Comparison of ENCODE assay signal across 26 cellular contexts in genomic region chr6:39073471-39074355, GRCh38. TPM values are rescaled to one million over a fixed set of nuclear protein-coding genes. Genes with fewer than 3 reads are reported as not detected.
DNase-seq lines count a peak whose midpoint lies in the region; ATAC-seq, FAIRE-seq and TF ChIP-seq lines count a peak whose summit lies in the region.
"Had no signal": no experiment of that assay in that cellular context is flagged by ENCODE, and none has a peak within 500 bp of the region (broad histone marks: within the 10 kb centered on the region; RNA-seq: fewer than 3 reads in every experiment).

No MANE protein-coding gene starts in this region.

- no peak overlapping the region for H3K9ac ChIP-seq in K562 (ENCODE audit: insufficient read depth in 1 of 2, low read depth in 2 of 2, low read length in 2 of 2)
- H3K9ac ChIP-seq: KMS-11 had no signal

- H3K36me3 ChIP-seq in right atrium auricular region (no peaks in the 10 kb centered on the region), K562 (ENCODE audit: control insufficient read depth, insufficient read depth, low read length) (no peaks in the 10 kb centered on the region), stomach (no peaks in the 10 kb centered on the region)
- H3K36me3 ChIP-seq: SJSA1 had no signal

- H3K27ac ChIP-seq in right atrium auricular region (no peak overlapping the region), K562 (ENCODE audit: extremely low read depth, low read depth, low read length) (no peak overlapping the region), stomach (no peak overlapping the region)
- H3K27ac ChIP-seq: C4-2B, HL-60, KMS-11, SJSA1 had no signal

- in situ Hi-C loops in K562 (cut with MboI) = no loop called here

- H3K4me1 ChIP-seq in right atrium auricular region = no peaks in the 10 kb centered on the region
- no peaks in the 10 kb centered on the region for H3K4me1 ChIP-seq in K562 (replicated peaks in 1 of 2; ENCODE audit: control insufficient read depth in 2 of 2, insufficient read depth in 2 of 2, low read length in 2 of 2)
- H3K4me1 ChIP-seq in stomach = no peaks in the 10 kb centered on the region
- H3K4me1 ChIP-seq: SJSA1 had no signal

- POLR2A ChIA-PET in K562 (lab: Yijun Ruan, JAX) = no interaction called here

- WGBS in K562 (ENCODE audit: insufficient coverage, low coverage, missing lambda C conversion rate) = 3% methylated on average over 17 of the region's 17 CpGs
- 78 to 90% (median 88%) methylated on average over 17 of the region's 17 CpGs for WGBS in stomach, 5 donors

- no peak for FAIRE-seq in K562 (lab: Jason Lieb, UNC)
- FAIRE-seq: D721Med had no signal

- DNase-seq in Right ventricle myocardium superior (no peak), right atrium auricular region (ENCODE audit: low spot score) (no peak), K562 (ENCODE audit: extremely low read depth in 1 of 4, low spot score in 3 of 4) (no peak), mesenteric fat pad (ENCODE audit: low spot score) (peak; percentile 67), stomach (peak; percentile 21), DMS153 treated with DMSO at 0.1 percent for 48 hours (lab: John Stamatoyannopoulos, UW; ENCODE audit: unreplicated experiment) (no peak)
- no peak for DNase-seq in activated CD4-positive, alpha-beta T cell treated with anti-CD3 and anti-CD28 coated beads, Interleukin-2, amount 50 U/mL, for 4 hours
- DNase-seq: DMS79; GOT3; NCI-H1092 treated with DMSO at 0.1 percent for 48 hours; NCI-H1436 treated with DMSO at 0.1 percent for 48 hours; NCI-H1930; NCI-H2227 treated with DMSO at 0.1 percent for 48 hours; NCI-H510A; NCI-H774; NK-92 treated with Interleukin-12 subunit alpha and Interleukin-12 subunit beta, amount 100 ng/mL, for 24 hours had no signal

- H3K27me3 ChIP-seq in right atrium auricular region (no peaks in the 10 kb centered on the region), K562 (ENCODE audit: control insufficient read depth in 2 of 2, insufficient read depth in 2 of 2, low read length in 2 of 2) (peaks cover 26 to 63% of the 10 kb centered on the region in 2 experiments; a peak in 4 of 5 replicates), stomach (no peaks in the 10 kb centered on the region)

- H3K9me1 ChIP-seq in K562 (ENCODE audit: control insufficient read depth, insufficient read depth, low read length) = no peaks in the 10 kb centered on the region

- H3K9me3 ChIP-seq in right atrium auricular region (no peaks in the 10 kb centered on the region), K562 (replicated peaks; ENCODE audit: control insufficient read depth, insufficient read depth, low read depth, low read length) (no peaks in the 10 kb centered on the region), stomach (no peaks in the 10 kb centered on the region)
- H3K9me3 ChIP-seq: SJSA1 had no signal

- ATAC-seq in Right ventricle myocardium superior (ENCODE audit: poor library complexity) = peak; percentile 25
- peak; percentile 64 for ATAC-seq in K562
- no peak for ATAC-seq in GM21526 (IDR thresholded peaks at IDR 0.05; ENCODE audit: low FRiP score, unreplicated experiment)
- ATAC-seq: HCT116 had no signal

- no peak overlapping the region for H3K4me3 ChIP-seq in right atrium auricular region
- no peak overlapping the region for H3K4me3 ChIP-seq in K562
- no peak overlapping the region for H3K4me3 ChIP-seq in stomach
- H3K4me3 ChIP-seq: SJSA1 had no signal

- TF ChIP-seq RAD21 in K562 (CRISPR knock-in tag; conservative IDR thresholded peaks at IDR 0.05 in 1 of 2, IDR thresholded peaks at IDR 0.05 in 1 of 2) = no peak

- no peak for TF ChIP-seq CTCF in right atrium auricular region (IDR thresholded peaks at IDR 0.05)
- no peak for TF ChIP-seq CTCF in K562 (IDR thresholded peaks at IDR 0.05 in 2 of 3, conservative IDR thresholded peaks at IDR 0.05 in 1 of 3; ENCODE audit: insufficient read depth in 2 of 3, low read depth in 1 of 3, low read length in 3 of 3)
- TF ChIP-seq CTCF in stomach (IDR thresholded peaks at IDR 0.05) = no peak

- CTCF ChIA-PET in K562 (lab: Yijun Ruan, JAX; ENCODE audit: low intra/inter-chr PET ratio) = no interaction called here

- BruUV-seq in K562 (replicated peaks; lab: Mats Ljungman, UMichigan) = no TSS peak

- H3K4me2 ChIP-seq in K562 (ENCODE audit: insufficient read depth, low read length) = no peak overlapping the region
- H3K4me2 ChIP-seq: KMS-11 had no signal

- TF ChIP-seq EP300 in K562 (IDR thresholded peaks at IDR 0.05; ENCODE audit: low read length) = no peak
- no peak for TF ChIP-seq EP300 in stomach (IDR thresholded peaks at IDR 0.05)

- no peak overlapping the region for H2AFZ ChIP-seq in K562 (ENCODE audit: low read depth, low read length)

- H4K20me1 ChIP-seq in K562 (replicated peaks; ENCODE audit: control insufficient read depth, insufficient read depth, low read length) = no peaks in the 10 kb centered on the region; the same call in 1 of the 2 replicates

- H3K79me2 ChIP-seq in K562 (ENCODE audit: control insufficient read depth, insufficient read depth, low read length) = no peaks in the 10 kb centered on the region

- TF ChIP-seq POLR2A in K562 (conservative IDR thresholded peaks at IDR 0.05) (no peak), stomach (IDR thresholded peaks at IDR 0.05) (no peak)

- intact Hi-C loops in Right ventricle myocardium superior (cut with DNase I) (no loop called here), K562 (cut with micrococcal nuclease) (no loop called here), stomach (cut with DNase I; ENCODE audit: low total_unique reads) (no loop called here)

TF ChIP-seq in K562, 482 proteins besides CTCF, POLR2A, EP300 and RAD21 (continues in another document):
- TF ChIP-seq ZNF445 (CRISPR knock-in tag; IDR thresholded peaks at IDR 0.05; ENCODE audit: low read depth) (no peak), FOS (IDR thresholded peaks at IDR 0.05; ENCODE audit: extremely low read depth, insufficient read length) (no peak), KLF6 (CRISPR knock-in tag; IDR thresholded peaks at IDR 0.05; ENCODE audit: borderline replicate concordance) (no peak)
- TF ChIP-seq, protein P1, sequence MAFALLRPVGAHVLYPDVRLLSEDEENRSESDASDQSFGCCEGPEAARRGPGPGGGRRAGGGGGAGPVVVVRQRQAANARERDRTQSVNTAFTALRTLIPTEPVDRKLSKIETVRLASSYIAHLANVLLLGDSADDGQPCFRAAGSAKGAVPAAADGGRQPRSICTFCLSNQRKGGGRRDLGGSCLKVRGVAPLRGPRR (CRISPR knock-in tag; IDR thresholded peaks at IDR 0.05) = no peak

RNA-seq across cellular contexts. Expression of gene GLP1R, which starts 25.1 kb away (rescaled TPM):
- 6.5 TPM for total RNA-seq in Right ventricle myocardium superior
- total RNA-seq in right atrium auricular region = 1 to 10 TPM; 1.9 to 5.8 TPM
- total RNA-seq in K562 (2011; cell fraction: chromatin; rRNA removed; ENCODE audit: low replicate concordance) = not detected in 2 replicates
- total RNA-seq in K562 (2011; cell fraction: nucleolus; rRNA removed) = not detected in 2 replicates
- total RNA-seq in K562 (2011; cell fraction: nucleoplasm; rRNA removed) = not detected in 2 replicates
- total RNA-seq in K562 (2014; rRNA removed) = not detected in 2 replicates
- total RNA-seq in K562 (2014; rRNA removed; fragmentation: Illumina TruSeq; extraction: Trizol) = not detected in 2 replicates
- not detected in 2 replicates for total RNA-seq in K562 (2015; rRNA removed; fragmentation: Illumina TruSeq; extraction: Trizol)
- not detected in 2 replicates for total RNA-seq in K562 (2021)
- polyA plus RNA-seq in K562 (2011; rRNA removed) = not detected in 2 replicates
- not detected in 2 replicates for polyA plus RNA-seq in K562 (2011; cell fraction: cytosol; rRNA removed)
- not detected in 2 replicates for polyA plus RNA-seq in K562 (2011; cell fraction: nucleus; rRNA removed)
- not detected in 2 replicates for polyA plus RNA-seq in K562 (2012)
- not detected in 2 replicates for polyA plus RNA-seq in K562 (2014; fragmentation: Illumina TruSeq; extraction: Trizol)
- polyA plus RNA-seq in K562 (2014; fragmentation: Nextera tagmentation; extraction: Ambion mirVana) = not detected
- not detected in 2 replicates for polyA plus RNA-seq in K562 (2014; rRNA removed)
- not detected in 2 replicates for polyA minus RNA-seq in K562 (2011; rRNA and poly(A)+ RNA removed)
- polyA minus RNA-seq in K562 (2011; cell fraction: cytosol; rRNA and poly(A)+ RNA removed) = not detected in 2 replicates
- not detected in 2 replicates for polyA minus RNA-seq in K562 (2011; cell fraction: nucleus; rRNA and poly(A)+ RNA removed)
- not detected for total RNA-seq in mesenteric fat pad
- 1 to 10 TPM in 2 of 5 donors, not detected in 3; 3.5 to 9.0 TPM for total RNA-seq in stomach
- polyA plus RNA-seq in stomach = under 1 TPM in 2 of 3 donors, not detected in 1; 0.05 to 0.31 TPM
- total RNA-seq: A172, HT1080, SJSA1 had no signal
- polyA plus RNA-seq: AG04450 had no signal

RNA-seq across cellular contexts. Expression of gene SAYSD1, which starts 41.3 kb away (rescaled TPM):
- 10.9 TPM for total RNA-seq in Right ventricle myocardium superior
- total RNA-seq in right atrium auricular region = 10 to 100 TPM; 10.3 to 10.5 TPM
- total RNA-seq in K562 (2011; cell fraction: chromatin; rRNA removed; ENCODE audit: low replicate concordance) = 5.5 and 18.2 TPM in 2 replicates
- 7.2 and 8.4 TPM in 2 replicates for total RNA-seq in K562 (2011; cell fraction: nucleolus; rRNA removed)
- 12.2 and 15.6 TPM in 2 replicates for total RNA-seq in K562 (2011; cell fraction: nucleoplasm; rRNA removed)
- 11.1 and 11.6 TPM in 2 replicates for total RNA-seq in K562 (2014; rRNA removed)
- total RNA-seq in K562 (2014; rRNA removed; fragmentation: Illumina TruSeq; extraction: Trizol) = 14.0 TPM in 2 replicates
- 13.8 and 15.2 TPM in 2 replicates for total RNA-seq in K562 (2015; rRNA removed; fragmentation: Illumina TruSeq; extraction: Trizol)
- total RNA-seq in K562 (2021) = 12.4 and 13.6 TPM in 2 replicates
- polyA plus RNA-seq in K562 (2011; rRNA removed) = 18.0 and 19.1 TPM in 2 replicates
- polyA plus RNA-seq in K562 (2011; cell fraction: cytosol; rRNA removed) = 9.0 and 14.2 TPM in 2 replicates
- polyA plus RNA-seq in K562 (2011; cell fraction: nucleus; rRNA removed) = 9.1 and 14.8 TPM in 2 replicates
- polyA plus RNA-seq in K562 (2012) = 9.8 and 9.9 TPM in 2 replicates
- polyA plus RNA-seq in K562 (2014; fragmentation: Illumina TruSeq; extraction: Trizol) = 10.6 and 12.0 TPM in 2 replicates
- polyA plus RNA-seq in K562 (2014; fragmentation: Nextera tagmentation; extraction: Ambion mirVana) = 1 to 10 TPM; 3.5 to 4.2 TPM
- polyA plus RNA-seq in K562 (2014; rRNA removed) = 12.9 and 18.6 TPM in 2 replicates
- polyA minus RNA-seq in K562 (2011; rRNA and poly(A)+ RNA removed) = 17.6 and 18.7 TPM in 2 replicates
- polyA minus RNA-seq in K562 (2011; cell fraction: cytosol; rRNA and poly(A)+ RNA removed) = 5.2 and 8.8 TPM in 2 replicates
- 9.7 and 20.2 TPM in 2 replicates for polyA minus RNA-seq in K562 (2011; cell fraction: nucleus; rRNA and poly(A)+ RNA removed)
- total RNA-seq in mesenteric fat pad = 11.2 TPM
- 10 to 100 TPM in 2 of 5 donors, 1 to 10 TPM in 3; 1.2 to 24.8 (median 4.9) TPM for total RNA-seq in stomach
- 1 to 10 TPM; 6.6 to 9.9 (median 8.9) TPM for polyA plus RNA-seq in stomach

Comparison
In these comparisons a context has a peak if more than half of its experiments do, and no peak if none do; other contexts are left out.
1. DNase-seq: peak in mesenteric fat pad (single experiment) and stomach (single experiment); none in Right ventricle myocardium superior (single experiment), right atrium auricular region (single experiment), K562 (0 of 4), activated CD4-positive, alpha-beta T cell treated with anti-CD3 and anti-CD28 coated beads, Interleukin-2, amount 50 U/mL, for 4 hours (0 of 2) and DMS153 treated with DMSO at 0.1 percent for 48 hours (single experiment).